ENCODE assay signal across 32 cellular contexts in the genomic region with DNA sequence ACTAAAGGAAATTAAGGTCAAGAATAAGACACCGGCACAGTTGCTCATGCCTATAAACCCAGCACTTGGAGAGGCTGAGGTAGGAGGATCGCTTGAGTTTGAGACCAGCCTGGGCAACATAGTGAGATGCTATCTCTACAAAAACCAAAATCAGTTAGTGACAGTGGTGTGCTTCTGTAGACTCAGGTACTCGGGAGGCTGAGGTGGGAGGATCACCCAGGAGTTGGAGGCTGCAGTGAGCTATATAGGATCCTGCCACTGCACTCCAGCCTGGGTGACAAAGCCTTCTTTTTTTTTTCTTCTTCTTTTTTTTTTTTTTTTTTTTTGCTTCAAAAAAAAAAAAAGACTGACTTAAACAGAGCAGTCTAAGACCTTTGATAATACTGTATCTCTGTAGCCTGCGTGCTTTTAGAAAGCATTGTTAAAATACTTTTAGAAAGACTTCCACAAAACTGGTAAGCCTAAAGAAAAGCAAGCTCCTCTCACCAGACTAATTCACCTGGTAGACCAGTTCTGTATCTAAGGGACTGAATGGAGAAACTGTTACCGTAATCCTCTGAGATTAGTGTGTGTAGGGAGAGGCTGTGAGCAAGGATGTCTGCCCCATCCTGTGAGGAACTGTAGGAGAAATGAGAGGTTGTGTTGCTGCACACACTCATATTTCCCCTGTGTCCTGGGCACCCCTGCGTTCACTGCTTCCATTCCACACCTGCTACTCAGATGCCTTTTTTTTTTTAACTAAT. TPM values are rescaled to one million over a fixed set of nuclear protein-coding genes. Genes with fewer than 3 reads are reported as not detected.
DNase-seq lines count a peak whose midpoint lies in the region; ATAC-seq and TF ChIP-seq lines count a peak whose summit lies in the region.
"Had no signal": no experiment of that assay in that cellular context is flagged by ENCODE, and none has a peak within 500 bp of the region (broad histone marks: within the 10 kb centered on the region; RNA-seq: fewer than 3 reads in every experiment).

No MANE protein-coding gene starts in this region.

- no peak for TF ChIP-seq CTCF in psoas muscle (IDR thresholded peaks at IDR 0.05)

- H3K9me3 ChIP-seq in HUES64 (ENCODE audit: insufficient read depth, low read depth, low read length) (no peaks in the 10 kb centered on the region), psoas muscle (no peaks in the 10 kb centered on the region)
- H3K9me3 ChIP-seq: esophagus squamous epithelium, gastroesophageal sphincter, ovary, transverse colon had no signal

- H3K27me3 ChIP-seq in HUES64 (ENCODE audit: insufficient read depth, low read length) (no peaks in the 10 kb centered on the region), psoas muscle (ENCODE audit: insufficient read depth in 3 of 3, low read length in 2 of 3) (no peaks in the 10 kb centered on the region)
- H3K27me3 ChIP-seq: esophagus squamous epithelium, gastroesophageal sphincter, ovary, transverse colon had no signal

- no peak for ATAC-seq in activated T-cell treated with anti-CD3 and anti-CD28 coated beads, Interleukin-2, amount 50 U/mL, for 4 hours
- peak; percentile 72 for ATAC-seq in esophagus mucosa
- ATAC-seq in psoas muscle, result no peak
- ATAC-seq in GM21526 (IDR thresholded peaks at IDR 0.05; ENCODE audit: low FRiP score, unreplicated experiment), result no peak
- ATAC-seq in HG02981 (IDR thresholded peaks at IDR 0.05; ENCODE audit: unreplicated experiment), result no peak
- ATAC-seq: gastroesophageal sphincter, PC-3 had no signal

- H3K4me1 Mint-ChIP-seq in activated T-cell treated with anti-CD3 and anti-CD28 coated beads, Interleukin-2, amount 50 U/mL, for 24 hours (ENCODE audit: low read depth), result peaks cover 82% of the 10 kb centered on the region
- H3K4me1 Mint-ChIP-seq in activated T-cell treated with anti-CD3 and anti-CD28 coated beads, Interleukin-2, amount 50 U/mL, for 4 hours (ENCODE audit: low read depth), result peaks cover 75% of the 10 kb centered on the region

- 91% methylated on average over 6 of the region's 6 CpGs for WGBS in HUES64
- 78 to 90% (median 82%) methylated on average over 6 of the region's 6 CpGs for WGBS in psoas muscle, 3 donors

- no peak overlapping the region for H3K9ac ChIP-seq in HUES64 (ENCODE audit: low read depth, low read length)

- H3K4me1 ChIP-seq in HUES64 (ENCODE audit: insufficient read depth, low read length), result peaks cover 65% of the 10 kb centered on the region
- peaks cover 61% of the 10 kb centered on the region for H3K4me1 ChIP-seq in psoas muscle

- no peaks in the 10 kb centered on the region for H3K27me3 Mint-ChIP-seq in activated T-cell treated with anti-CD3 and anti-CD28 coated beads, Interleukin-2, amount 50 U/mL, for 24 hours
- H3K27me3 Mint-ChIP-seq in activated T-cell treated with anti-CD3 and anti-CD28 coated beads, Interleukin-2, amount 50 U/mL, for 4 hours (ENCODE audit: low read depth), result no peaks in the 10 kb centered on the region
- H3K27me3 Mint-ChIP-seq: activated naive CD8-positive, alpha-beta T cell treated with anti-CD3 and anti-CD28 coated beads, Interleukin-2, amount 50 U/mL, for 24 hours had no signal

- no peak overlapping the region for H3K4me3 Mint-ChIP-seq in activated T-cell treated with anti-CD3 and anti-CD28 coated beads, Interleukin-2, amount 50 U/mL, for 24 hours
- H3K4me3 Mint-ChIP-seq in activated T-cell treated with anti-CD3 and anti-CD28 coated beads, Interleukin-2, amount 50 U/mL, for 4 hours, result no peak overlapping the region

- intact Hi-C loops in psoas muscle (cut with DNase I), result no loop called here

- H3K9me3 Mint-ChIP-seq in activated T-cell treated with anti-CD3 and anti-CD28 coated beads, Interleukin-2, amount 50 U/mL, for 24 hours, result peaks cover 8% of the 10 kb centered on the region
- peaks cover 11% of the 10 kb centered on the region for H3K9me3 Mint-ChIP-seq in activated T-cell treated with anti-CD3 and anti-CD28 coated beads, Interleukin-2, amount 50 U/mL, for 4 hours

- H3K36me3 ChIP-seq in HUES64 (ENCODE audit: insufficient read depth, low read length) (peaks cover 7% of the 10 kb centered on the region), psoas muscle (ENCODE audit: insufficient read depth in 1 of 2, low read depth in 1 of 2) (no peaks in the 10 kb centered on the region)
- H3K36me3 ChIP-seq: ovary had no signal

- no peak overlapping the region for H3K4me3 ChIP-seq in HUES64 (ENCODE audit: low read length)
- H3K4me3 ChIP-seq in psoas muscle, result no peak overlapping the region
- H3K4me3 ChIP-seq: esophagus squamous epithelium, gastroesophageal sphincter, ovary, smooth muscle cell, transverse colon had no signal

- peaks cover 90% of the 10 kb centered on the region for H3K36me3 Mint-ChIP-seq in activated T-cell treated with anti-CD3 and anti-CD28 coated beads, Interleukin-2, amount 50 U/mL, for 24 hours (ENCODE audit: low read depth)
- peaks cover 29% of the 10 kb centered on the region for H3K36me3 Mint-ChIP-seq in activated T-cell treated with anti-CD3 and anti-CD28 coated beads, Interleukin-2, amount 50 U/mL, for 4 hours (ENCODE audit: insufficient read depth)

- peak overlapping the region; percentile 61 for H3K27ac Mint-ChIP-seq in activated T-cell treated with anti-CD3 and anti-CD28 coated beads, Interleukin-2, amount 50 U/mL, for 24 hours

- H3K27ac ChIP-seq in HUES64 (ENCODE audit: low read depth, low read length) (peak overlapping the region; percentile 91), psoas muscle (peak overlapping the region; percentile 85)
- H3K27ac ChIP-seq: esophagus squamous epithelium, gastroesophageal sphincter, ovary, transverse colon had no signal

- DNase-seq in activated T-cell treated with anti-CD3 and anti-CD28 coated beads, Interleukin-2, amount 50 U/mL, for 24 hours, result no peak
- DNase-seq in activated T-cell treated with anti-CD3 and anti-CD28 coated beads, Interleukin-2, amount 50 U/mL, for 4 hours, result no peak
- DNase-seq in psoas muscle (no peak), NCI-H1930 (lab: John Stamatoyannopoulos, UW) (no peak)
- DNase-seq: activated CD4-positive, alpha-beta T cell treated with anti-CD3 and anti-CD28 coated beads, Interleukin-2, amount 50 U/mL, for 1 hour; activated effector memory CD4-positive, alpha-beta T cell treated with anti-CD3 and anti-CD28 coated beads, Interleukin-2, amount 50 U/mL, for 16 hours; activated naive CD8-positive, alpha-beta T cell treated with anti-CD3 and anti-CD28 coated beads, Interleukin-2, amount 50 U/mL, for 24 hours; caudate nucleus; DMS79; esophagus squamous epithelium; GDM1; HCEC 1CT; hippocampal formation; islet precursor cell; Kasumi-1; MV-4-11; NCI-H146; NCI-H2171; NCI-H510A treated with DMSO at 0.1 percent for 48 hours; NK-92 treated with Interleukin-12 subunit alpha and Interleukin-12 subunit beta, amount 100 ng/mL, for 24 hours; ovary; PC-3; Right ventricle myocardium superior; stimulated activated CD4-positive, alpha-beta T cell treated with anti-CD3 and anti-CD28 coated beads, Interleukin-1b, Interleukin-23, amount 100 ng/mL, for 48 hours; stimulated activated CD8-positive, alpha-beta memory T cell treated with anti-CD3 and anti-CD28 coated beads, Interleukin-4, amount 100 ng/mL, for 48 hours; transverse colon had no signal

RNA-seq across cellular contexts. Expression of a gene that starts 10.8 kb away (rescaled TPM):
- total RNA-seq in activated T-cell treated with anti-CD3 and anti-CD28 coated beads, Interleukin-2, amount 50 U/mL, for 4 hours, result 10 to 100 TPM; 13.0 to 15.4 (median 13.6) TPM
- polyA plus RNA-seq in HUES64 (2013, experiment 1 of 2), result 31.4 TPM
- polyA plus RNA-seq in HUES64 (2013, experiment 2 of 2), result 36.5 TPM
- total RNA-seq in esophagus mucosa (29.4 TPM), psoas muscle (100 to 1,000 TPM in 3 of 4 donors, 10 to 100 TPM in 1; 91.4 to 145 (median 115) TPM)
- 100 to 1,000 TPM in 2 of 3 donors, 10 to 100 TPM in 1; 49.0 to 239 (median 111) TPM for polyA plus RNA-seq in psoas muscle
